Comparison of ENCODE assay signal across 8 cellular contexts in genomic region chr13:38686635-38687245, GRCh38. TPM values are rescaled to one million over a fixed set of nuclear protein-coding genes. Genes with fewer than 3 reads are reported as not detected.
DNase-seq lines count a peak whose midpoint lies in the region; ATAC-seq and TF ChIP-seq lines count a peak whose summit lies in the region.

TSS of gene FREM2 (plus strand) at chr13:38687077. CDS start at chr13:38687345, 268 bp downstream.

- peak within 1 kb of the TSS; percentile 96 for H2AFZ ChIP-seq in GM23338

- DNase-seq in GM23338 (ENCODE audit: low spot score): peak; percentile 98
- peak; percentile 87 to 91 for DNase-seq in NCI-H446 (lab: John Stamatoyannopoulos, UW)
- peak; percentile 29 for DNase-seq in choroid plexus epithelial cell (ENCODE audit: low read depth)
- DNase-seq in left lung: peak; percentile 80 to 81
- peak; percentile 92 to 94 for DNase-seq in thyroid gland
- DNase-seq in amniotic stem cell (lab: John Stamatoyannopoulos, UW): no peak

- intact Hi-C loops in left lung (cut with DNase I): no loop called here
- intact Hi-C loops in thyroid gland (cut with DNase I): loop anchor here (10.0 kb wide), 1 partner anchor 78 kb away; no protein-coding TSS in a partner anchor

- peaks cover 16% of the 10 kb centered on the region; the same call in 2 of the 3 replicates for H3K9me3 Mint-ChIP-seq in GM23338

- H3K9me3 ChIP-seq in left lung (no peaks in the 10 kb centered on the region), thyroid gland (no peaks in the 10 kb centered on the region)

- H3K27me3 ChIP-seq in GM23338 (ENCODE audit: insufficient read depth): peaks cover 17% of the 10 kb centered on the region
- peaks cover 32 to 45% of the 10 kb centered on the region in 2 donors for H3K27me3 ChIP-seq in left lung
- H3K27me3 ChIP-seq in thyroid gland: no peaks in the 10 kb centered on the region

- peak in 1 of 2 donors; percentile 93 for TF ChIP-seq POLR2A in thyroid gland (IDR thresholded peaks at IDR 0.05)

- H3K79me2 ChIP-seq in GM23338 (replicated peaks; ENCODE audit: insufficient read depth): no peaks in the 10 kb centered on the region

- peaks cover 41% of the 10 kb centered on the region for H3K36me3 Mint-ChIP-seq in GM23338 (ENCODE audit: low read depth)

- peak within 1 kb of the TSS; percentile 57 for H3K4me3 ChIP-seq in GM23338
- H3K4me3 ChIP-seq in choroid plexus epithelial cell (ENCODE audit: low read depth, low read length): peak within 1 kb of the TSS; percentile 38
- peak within 1 kb of the TSS; percentile 39 to 45 for H3K4me3 ChIP-seq in left lung
- H3K4me3 ChIP-seq in thyroid gland (replicated peaks in 1 of 3): peak within 1 kb of the TSS; percentile 50 to 68 (median 63)

- peaks cover 11% of the 10 kb centered on the region for H3K27me3 Mint-ChIP-seq in GM23338 (ENCODE audit: insufficient read depth, low read depth, poor library complexity)

- H3K4me1 ChIP-seq in GM23338 (ENCODE audit: insufficient read depth) (peaks cover 17% of the 10 kb centered on the region), left lung (peaks cover 0 to 6% of the 10 kb centered on the region in 2 donors), thyroid gland (peaks cover 15 to 16% of the 10 kb centered on the region in 2 donors)

- no peak for TF ChIP-seq CTCF in GM23338 (conservative IDR thresholded peaks at IDR 0.05; ENCODE audit: low read depth in 2 of 2)
- no peak for TF ChIP-seq CTCF in choroid plexus epithelial cell (conservative IDR thresholded peaks at IDR 0.05; ENCODE audit: low read depth, low read length)
- TF ChIP-seq CTCF in left lung (IDR thresholded peaks at IDR 0.05): no peak
- TF ChIP-seq CTCF in thyroid gland (IDR thresholded peaks at IDR 0.05): no peak

- peak within 1 kb of the TSS; percentile 85 for H3K4me3 Mint-ChIP-seq in GM23338

- no peaks in the 10 kb centered on the region for H3K36me3 ChIP-seq in GM23338 (ENCODE audit: insufficient read depth)
- no peaks in the 10 kb centered on the region for H3K36me3 ChIP-seq in left lung
- no peaks in the 10 kb centered on the region for H3K36me3 ChIP-seq in thyroid gland

- H3K4me2 ChIP-seq in GM23338: peak within 1 kb of the TSS; percentile 75

- peaks cover 12% of the 10 kb centered on the region for H3K4me1 Mint-ChIP-seq in GM23338

- H4K20me1 ChIP-seq in GM23338 (replicated peaks; ENCODE audit: insufficient read depth): 0 out of 2 replicates have a peak, but pooled peaks cover 3% of the 10 kb centered on the region

- WGBS in thyroid gland, 2 donors: 2% methylated on average over 21 to 28 of the region's 37 CpGs

- peak within 1 kb of the TSS; percentile 93 for H3K27ac Mint-ChIP-seq in GM23338

- ATAC-seq in GM23338 (peak; percentile 87), left lung (peak; percentile 94), HG02588 (IDR thresholded peaks at IDR 0.05; ENCODE audit: unreplicated experiment) (no peak), GM21447 (IDR thresholded peaks at IDR 0.05; ENCODE audit: unreplicated experiment) (no peak)

- H3K9me2 ChIP-seq in GM23338 (ENCODE audit: insufficient read depth): no peaks in the 10 kb centered on the region

- H3F3A ChIP-seq in GM23338 (replicated peaks; ENCODE audit: low read depth): no peaks in the 10 kb centered on the region

- H3K27ac ChIP-seq in GM23338 (ENCODE audit: low read depth) (peak within 1 kb of the TSS; percentile 78), left lung (peak within 1 kb of the TSS; percentile 14 to 59), thyroid gland (peak within 1 kb of the TSS; percentile 7 to 69 (median 64))

TF ChIP-seq in GM23338, 12 proteins besides CTCF, POLR2A, EP300 and RAD21 (continues in another document):
- no peak for TF ChIP-seq ZNF462 (CRISPR knock-in tag; IDR thresholded peaks at IDR 0.05)
- no peak for TF ChIP-seq EZH2 (IDR thresholded peaks at IDR 0.05; ENCODE audit: low read depth, unreplicated experiment)
- peak; percentile 53; the same call in 1 of the 2 replicates for TF ChIP-seq CREB1 (CRISPR knock-in tag; IDR thresholded peaks at IDR 0.05; ENCODE audit: low read depth)
- TF ChIP-seq ETS1 (IDR thresholded peaks at IDR 0.05): peak; percentile 32; the same call in 1 of the 2 replicates

RNA-seq across cellular contexts. Expression of gene FREM2, which starts in this region (rescaled TPM):
- total RNA-seq in GM23338 (2014; rRNA removed; shearing (Covaris generic)): 29.6 and 29.8 TPM in 2 replicates
- 2.2 and 2.4 TPM in 2 replicates for polyA plus RNA-seq in GM23338 (2016; fragmentation: Nextera tagmentation; extraction: Ambion mirVana)
- total RNA-seq in left lung: 10 to 100 TPM; 12.4 to 15.0 TPM
- total RNA-seq in thyroid gland: 10 to 100 TPM; 32.0 to 54.6 (median 46.2) TPM

Comparison
In these comparisons a context has a peak if more than half of its experiments do, and no peak if none do; other contexts are left out.
1. ATAC-seq: peak in GM23338 (single experiment) and left lung (single experiment); none in HG02588 (single experiment) and GM21447 (single experiment).
2. Peak in every context shown above with its lines, with median percentiles within 50 percentile points of each other: H3K27ac ChIP-seq and H3K4me3 ChIP-seq.